17 cellular contexts compared by ENCODE assay signal in genomic region chr4:137631605-137632004, GRCh38.
DNase-seq lines count a peak whose midpoint lies in the region; ATAC-seq and TF ChIP-seq lines count a peak whose summit lies in the region.
"Had no signal": no experiment of that assay in that cellular context is flagged by ENCODE, and none has a peak within 500 bp of the region (broad histone marks: within the 10 kb centered on the region; RNA-seq: fewer than 3 reads in every experiment).

No MANE protein-coding gene starts in this region.

- H3K4me3 ChIP-seq in endodermal cell (ENCODE audit: low read length) (no peak overlapping the region), neuronal stem cell (ENCODE audit: low read length in 2 of 2) (no peak overlapping the region), upper lobe of right lung (no peak overlapping the region)
- H3K4me3 ChIP-seq: GM23338, HAP-1 had no signal

- no peak overlapping the region for H2AFZ ChIP-seq in neuronal stem cell (ENCODE audit: low read length)
- H2AFZ ChIP-seq: GM23338 had no signal

- H3K4ac ChIP-seq in neuronal stem cell (ENCODE audit: low read length): peak overlapping the region; percentile 53

- H3K27me3 Mint-ChIP-seq in chondrocyte (ENCODE audit: low read depth): no peaks in the 10 kb centered on the region
- no peaks in the 10 kb centered on the region for H3K27me3 Mint-ChIP-seq in endodermal cell (ENCODE audit: insufficient read depth)
- no peaks in the 10 kb centered on the region for H3K27me3 Mint-ChIP-seq in activated CD4-positive, alpha-beta T cell treated with anti-CD3 and anti-CD28 coated beads, Interleukin-2, amount 10 ng/mL, durations not matched to agents 24 days and 14 days
- H3K27me3 Mint-ChIP-seq: CD4-positive, alpha-beta memory T cell had no signal

- no peak overlapping the region for H3K27ac ChIP-seq in endodermal cell (ENCODE audit: low read depth, low read length)
- no peak overlapping the region for H3K27ac ChIP-seq in neuronal stem cell (replicated peaks; ENCODE audit: low read length)
- no peak overlapping the region for H3K27ac ChIP-seq in upper lobe of right lung

- H3K9ac ChIP-seq in endodermal cell (ENCODE audit: extremely low read depth, low read length, poor library complexity, severe bottlenecking): no peak overlapping the region
- H3K9ac ChIP-seq in neuronal stem cell (ENCODE audit: low read depth, low read length, poor library complexity): no peak overlapping the region

- H3K9me3 Mint-ChIP-seq in chondrocyte (ENCODE audit: low read depth) (peaks cover 5% of the 10 kb centered on the region), endodermal cell (no peaks in the 10 kb centered on the region)
- no peaks in the 10 kb centered on the region for H3K9me3 Mint-ChIP-seq in activated CD4-positive, alpha-beta T cell treated with anti-CD3 and anti-CD28 coated beads, Interleukin-2, amount 10 ng/mL, durations not matched to agents 24 days and 14 days
- H3K9me3 Mint-ChIP-seq: GM23338, HFFc6 had no signal

- no peaks in the 10 kb centered on the region for H3K9me3 ChIP-seq in endodermal cell (ENCODE audit: control insufficient read depth, low read length)
- peaks cover 3% of the 10 kb centered on the region in 2 donors for H3K9me3 ChIP-seq in neuronal stem cell (replicated peaks in 1 of 2; ENCODE audit: control insufficient read depth in 2 of 2, insufficient read depth in 1 of 2, low read depth in 1 of 2, low read length in 2 of 2)
- H3K9me3 ChIP-seq in upper lobe of right lung: no peaks in the 10 kb centered on the region
- H3K9me3 ChIP-seq: HAP-1 had no signal

- DNase-seq in chondrocyte (ENCODE audit: low spot score): peak; percentile 63
- no peak for DNase-seq in endodermal cell
- no peak for DNase-seq in neuronal stem cell (ENCODE audit: low spot score)
- no peak for DNase-seq in upper lobe of right lung
- no peak for DNase-seq in stimulated activated CD4-positive, alpha-beta T cell treated with anti-CD3 and anti-CD28 coated beads, Interleukin-2, amount 100 ng/mL, for 48 hours
- DNase-seq in activated CD4-positive, alpha-beta T cell treated with anti-CD3 and anti-CD28 coated beads, Interleukin-2, amount 10 ng/mL, durations not matched to agents 24 days and 14 days: no peak
- DNase-seq: C1 segment of cervical spinal cord; Calu3; CD4-positive, alpha-beta memory T cell; COR-L47; DMS53; DMS79 treated with DMSO at 0.1 percent for 48 hours; GF-D8; HFFc6 had no signal

- H3K36me3 ChIP-seq in endodermal cell (ENCODE audit: control insufficient read depth, insufficient read depth, low read length): no peaks in the 10 kb centered on the region
- no peaks in the 10 kb centered on the region for H3K36me3 ChIP-seq in neuronal stem cell (replicated peaks in 1 of 2; ENCODE audit: control insufficient read depth in 2 of 2, insufficient read depth in 2 of 2, low read length in 2 of 2)
- no peaks in the 10 kb centered on the region for H3K36me3 ChIP-seq in upper lobe of right lung
- H3K36me3 ChIP-seq: HAP-1 had no signal

- 96 to 100% methylated on average over 1 to 2 of the region's 2 CpGs for WGBS in endodermal cell (ENCODE audit: insufficient coverage in 1 of 2, insufficient read length in 1 of 2), 2 experiments
- WGBS in neuronal stem cell (ENCODE audit: extremely low coverage in 2 of 2, insufficient read length in 2 of 2, insufficient replicate concordance in 1 of 2), 2 donors: no CpG with 5 or more reads among the region's 2 CpGs

- H2BK120ac ChIP-seq in neuronal stem cell (ENCODE audit: low read depth, low read length): no peak overlapping the region

- ATAC-seq in upper lobe of right lung (peak; percentile 28), HG03521 (IDR thresholded peaks at IDR 0.05; ENCODE audit: unreplicated experiment) (no peak)
- ATAC-seq: GM23338 had no signal

- peaks cover 2% of the 10 kb centered on the region for H3K36me3 Mint-ChIP-seq in chondrocyte (ENCODE audit: low read depth)
- H3K36me3 Mint-ChIP-seq in endodermal cell (ENCODE audit: low read depth): no peaks in the 10 kb centered on the region
- H3K36me3 Mint-ChIP-seq in activated CD4-positive, alpha-beta T cell treated with anti-CD3 and anti-CD28 coated beads, Interleukin-2, amount 10 ng/mL, durations not matched to agents 24 days and 14 days (ENCODE audit: low read depth): no peaks in the 10 kb centered on the region
- H3K36me3 Mint-ChIP-seq: CD4-positive, alpha-beta memory T cell had no signal

- H2BK12ac ChIP-seq in neuronal stem cell (ENCODE audit: low read length): peak overlapping the region; percentile 84

- H3K4me1 Mint-ChIP-seq in chondrocyte (ENCODE audit: low read depth) (peaks cover 28% of the 10 kb centered on the region), endodermal cell (peaks cover 6% of the 10 kb centered on the region)
- H3K4me1 Mint-ChIP-seq in activated CD4-positive, alpha-beta T cell treated with anti-CD3 and anti-CD28 coated beads, Interleukin-2, amount 10 ng/mL, durations not matched to agents 24 days and 14 days: no peaks in the 10 kb centered on the region
- H3K4me1 Mint-ChIP-seq: CD4-positive, alpha-beta memory T cell had no signal

- H3K14ac ChIP-seq in neuronal stem cell (ENCODE audit: low read length): peak overlapping the region; percentile 38

- H2BK15ac ChIP-seq in neuronal stem cell (ENCODE audit: low read length): peak overlapping the region; percentile 92

- H3K4me1 ChIP-seq in endodermal cell (ENCODE audit: control insufficient read depth, insufficient read depth, low read length) (no peaks in the 10 kb centered on the region), neuronal stem cell (ENCODE audit: control insufficient read depth in 2 of 2, insufficient read depth in 1 of 2, low read depth in 1 of 2, low read length in 2 of 2) (peaks cover 2 to 4% of the 10 kb centered on the region in 2 donors), upper lobe of right lung (no peaks in the 10 kb centered on the region)

- H3K4me3 Mint-ChIP-seq in chondrocyte (ENCODE audit: unreplicated experiment): no peak overlapping the region
- no peak overlapping the region for H3K4me3 Mint-ChIP-seq in endodermal cell
- no peak overlapping the region for H3K4me3 Mint-ChIP-seq in activated CD4-positive, alpha-beta T cell treated with anti-CD3 and anti-CD28 coated beads, Interleukin-2, amount 10 ng/mL, durations not matched to agents 24 days and 14 days
- H3K4me3 Mint-ChIP-seq: CD4-positive, alpha-beta memory T cell; GM23338; HFFc6 had no signal

- peak overlapping the region; percentile 91 for H2AK5ac ChIP-seq in neuronal stem cell (ENCODE audit: low read depth, low read length)

- peak overlapping the region; percentile 72 for H4K91ac ChIP-seq in neuronal stem cell (ENCODE audit: low read depth, low read length, poor library complexity)

- no peaks in the 10 kb centered on the region for H3K79me1 ChIP-seq in neuronal stem cell (ENCODE audit: low read depth, low read length)

- no peak for TF ChIP-seq CTCF in chondrocyte (IDR thresholded peaks at IDR 0.05)
- no peak for TF ChIP-seq CTCF in endodermal cell (conservative IDR thresholded peaks at IDR 0.05)
- no peak for TF ChIP-seq CTCF in upper lobe of right lung (IDR thresholded peaks at IDR 0.05)

- H3K23ac ChIP-seq in neuronal stem cell (ENCODE audit: low read depth, low read length, poor library complexity): no peak overlapping the region

- H3K27me3 ChIP-seq in endodermal cell (ENCODE audit: control insufficient read depth, insufficient read depth, low read length, poor library complexity, severe bottlenecking): no peaks in the 10 kb centered on the region
- no peaks in the 10 kb centered on the region for H3K27me3 ChIP-seq in neuronal stem cell (ENCODE audit: control insufficient read depth in 3 of 3, insufficient read depth in 3 of 3, low read depth in 1 of 3, low read length in 3 of 3)
- no peaks in the 10 kb centered on the region for H3K27me3 ChIP-seq in upper lobe of right lung

- H4K8ac ChIP-seq in neuronal stem cell (ENCODE audit: low read depth, low read length): no peak overlapping the region

- intact Hi-C loops in upper lobe of right lung (cut with DNase I): no loop called here
- intact Hi-C loops in activated CD4-positive, alpha-beta T cell treated with anti-CD3 and anti-CD28 coated beads, Interleukin-2, amount 10 ng/mL, durations not matched to agents 24 days and 14 days (cut with micrococcal nuclease): no loop called here

- H3K4me2 ChIP-seq in neuronal stem cell (ENCODE audit: insufficient read depth, low read length, poor library complexity, severe bottlenecking): no peak overlapping the region
- H3K4me2 ChIP-seq: GM23338 had no signal

- peak overlapping the region; percentile 48 for H3K18ac ChIP-seq in neuronal stem cell (ENCODE audit: low read length)

- H2BK5ac ChIP-seq in neuronal stem cell (ENCODE audit: low read length): peak overlapping the region; percentile 90

- no peak overlapping the region for H3K27ac Mint-ChIP-seq in chondrocyte (ENCODE audit: unreplicated experiment)
- H3K27ac Mint-ChIP-seq in endodermal cell: peak overlapping the region; percentile 26
- no peak overlapping the region for H3K27ac Mint-ChIP-seq in activated CD4-positive, alpha-beta T cell treated with anti-CD3 and anti-CD28 coated beads, Interleukin-2, amount 10 ng/mL, durations not matched to agents 24 days and 14 days
- H3K27ac Mint-ChIP-seq: CD4-positive, alpha-beta memory T cell; GM23338; HFFc6 had no signal
